22 cellular contexts compared by ENCODE assay signal in the genomic region with DNA sequence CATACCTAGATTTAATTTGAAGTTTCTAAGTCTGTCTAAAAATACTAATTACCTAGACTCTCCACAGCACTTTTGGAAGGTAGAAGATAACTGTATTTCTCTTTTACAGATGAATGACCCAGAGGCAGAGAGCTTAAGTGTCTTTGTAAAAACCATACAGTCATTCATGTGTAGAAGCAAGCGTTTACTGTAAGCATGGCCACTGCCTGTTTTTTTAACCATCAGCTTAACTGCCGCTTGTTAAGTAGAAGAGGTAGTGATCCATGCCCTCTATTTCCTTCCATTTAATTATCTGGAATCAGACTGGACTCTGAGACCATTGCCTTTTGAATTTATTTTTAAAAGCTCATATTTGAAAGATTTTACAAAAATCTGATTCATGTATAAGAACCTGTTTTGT.
A peak's percentile ranks its signal among the peaks of the same experiment; 100 is the strongest.
DNase-seq lines count a peak whose midpoint lies in the region; ATAC-seq and TF ChIP-seq lines count a peak whose summit lies in the region.
"Had no signal": no experiment of that assay in that cellular context is flagged by ENCODE, and none has a peak within 500 bp of the region (broad histone marks: within the 10 kb centered on the region; RNA-seq: fewer than 3 reads in every experiment).

No MANE protein-coding gene starts in this region.

- H3K27ac ChIP-seq in GM23338 (ENCODE audit: low read depth) (no peak overlapping the region), trophoblast cell (ENCODE audit: low read depth, low read length) (no peak overlapping the region)
- H3K27ac ChIP-seq: 22Rv1, SJSA1 had no signal

- WGBS in trophoblast cell (ENCODE audit: extremely low coverage, insufficient coverage, insufficient read length): no CpG with 5 or more reads among the region's 2 CpGs

- TF ChIP-seq CTCF in GM23338 (conservative IDR thresholded peaks at IDR 0.05; ENCODE audit: low read depth in 2 of 2): no peak

- no peak overlapping the region for H3K4me3 ChIP-seq in GM23338
- H3K4me3 ChIP-seq in trophoblast cell (ENCODE audit: low read depth, low read length): no peak overlapping the region
- H3K4me3 ChIP-seq: SJSA1 had no signal

- no peak overlapping the region for H3K4ac ChIP-seq in trophoblast cell (ENCODE audit: low read depth, low read length)

- peaks cover 4% of the 10 kb centered on the region; the same call in 2 of the 3 replicates for H3K4me1 Mint-ChIP-seq in GM23338
- H3K4me1 Mint-ChIP-seq: CD14-positive monocyte, T-cell had no signal

- peak; percentile 45 for ATAC-seq in GM23338
- ATAC-seq: T-cell had no signal

- H3K9me3 ChIP-seq in trophoblast cell (ENCODE audit: insufficient read depth, low read depth, low read length): no peaks in the 10 kb centered on the region
- H3K9me3 ChIP-seq: BE2C, SJSA1 had no signal

- H3K27ac Mint-ChIP-seq in GM23338: no peak overlapping the region; the same call in 1 of the 2 replicates
- H3K27ac Mint-ChIP-seq: CD14-positive monocyte, T-cell had no signal

- H3K4me1 ChIP-seq in GM23338 (ENCODE audit: insufficient read depth) (no peaks in the 10 kb centered on the region), trophoblast cell (ENCODE audit: control insufficient read depth in 1 of 2, insufficient read depth in 2 of 2, low read length in 2 of 2) (no peaks in the 10 kb centered on the region)
- H3K4me1 ChIP-seq: BE2C, SJSA1 had no signal

- H3K36me3 ChIP-seq in GM23338 (ENCODE audit: insufficient read depth): no peaks in the 10 kb centered on the region
- no peaks in the 10 kb centered on the region for H3K36me3 ChIP-seq in trophoblast cell (ENCODE audit: control insufficient read depth in 1 of 2, insufficient read depth in 2 of 2, low read length in 2 of 2)
- H3K36me3 ChIP-seq: BE2C, SJSA1 had no signal

- H2AFZ ChIP-seq in GM23338: no peak overlapping the region
- H2AFZ ChIP-seq in trophoblast cell (ENCODE audit: insufficient read depth, low read length, poor library complexity): no peak overlapping the region

- no peak overlapping the region for H2BK5ac ChIP-seq in trophoblast cell (ENCODE audit: low read depth, low read length, poor library complexity)

- DNase-seq in DMS53 (lab: John Stamatoyannopoulos, UW): peak; percentile 8
- DNase-seq in DMS53 treated with DMSO at 0.1 percent for 48 hours (lab: John Stamatoyannopoulos, UW; ENCODE audit: unreplicated experiment): no peak
- peak; percentile 9 for DNase-seq in GM23338 (ENCODE audit: low spot score)
- peak; percentile 3 for DNase-seq in NCI-H510A (lab: John Stamatoyannopoulos, UW)
- DNase-seq in retina: peak; percentile 32
- no peak for DNase-seq in activated gamma-delta T cell treated with Interleukin-2 at 50 U/mL for 16 hours
- DNase-seq in trophoblast cell: no peak
- DNase-seq: ACHN, BE2C, Calu3, HCEC 1CT, KBM-7, MV-4-11, NCI-H1436, NCI-H187, NCI-H2081 treated with DMSO at 0.1 percent for 48 hours, Right ventricle myocardium superior, RPMI8226, T-cell had no signal

- no peaks in the 10 kb centered on the region; the same call in 2 of the 3 replicates for H3K9me3 Mint-ChIP-seq in GM23338

- H3K27me3 ChIP-seq in GM23338 (ENCODE audit: insufficient read depth) (no peaks in the 10 kb centered on the region), trophoblast cell (ENCODE audit: insufficient read depth, low read length) (no peaks in the 10 kb centered on the region)
- H3K27me3 ChIP-seq: BE2C, SJSA1 had no signal

- no peaks in the 10 kb centered on the region for H3K79me1 ChIP-seq in trophoblast cell (ENCODE audit: low read length)

- H4K12ac ChIP-seq in trophoblast cell (ENCODE audit: low read depth, low read length): no peak overlapping the region

- H3K14ac ChIP-seq in trophoblast cell (ENCODE audit: low read length): no peak overlapping the region

- H3K23ac ChIP-seq in trophoblast cell (ENCODE audit: low read length): no peak overlapping the region

- no peak overlapping the region for H3K9ac ChIP-seq in trophoblast cell (ENCODE audit: low read length)

- no peaks in the 10 kb centered on the region for H3K9me2 ChIP-seq in GM23338 (ENCODE audit: insufficient read depth)

- H3K4me3 Mint-ChIP-seq in GM23338: no peak overlapping the region
- H3K4me3 Mint-ChIP-seq: CD14-positive monocyte, T-cell had no signal

- H3K36me3 Mint-ChIP-seq in GM23338 (ENCODE audit: low read depth): no peaks in the 10 kb centered on the region
- H3K36me3 Mint-ChIP-seq: CD14-positive monocyte, T-cell had no signal

- H2BK120ac ChIP-seq in trophoblast cell (ENCODE audit: insufficient read depth, low read length, poor library complexity): no peak overlapping the region

- H4K8ac ChIP-seq in trophoblast cell (ENCODE audit: low read depth, low read length): no peak overlapping the region

- H3K79me2 ChIP-seq in GM23338 (replicated peaks; ENCODE audit: insufficient read depth) (no peaks in the 10 kb centered on the region), trophoblast cell (ENCODE audit: control insufficient read depth, insufficient read depth, low read length, poor library complexity) (no peaks in the 10 kb centered on the region)

- H2AK5ac ChIP-seq in trophoblast cell (ENCODE audit: low read length): no peak overlapping the region

- no peak overlapping the region for H2BK12ac ChIP-seq in trophoblast cell (ENCODE audit: low read length)

- no peak overlapping the region for H3K18ac ChIP-seq in trophoblast cell (ENCODE audit: low read length)

- H4K91ac ChIP-seq in trophoblast cell (ENCODE audit: low read depth, low read length): no peak overlapping the region

- H3F3A ChIP-seq in GM23338 (replicated peaks; ENCODE audit: low read depth): no peaks in the 10 kb centered on the region

- H4K20me1 ChIP-seq in GM23338 (replicated peaks; ENCODE audit: insufficient read depth): no peaks in the 10 kb centered on the region

- no peaks in the 10 kb centered on the region for H3K27me3 Mint-ChIP-seq in GM23338 (ENCODE audit: insufficient read depth, low read depth, poor library complexity)
- H3K27me3 Mint-ChIP-seq: T-cell had no signal

- H3K4me2 ChIP-seq in GM23338 (no peak overlapping the region), trophoblast cell (ENCODE audit: low read length) (no peak overlapping the region)

TF ChIP-seq in GM23338, 12 proteins besides CTCF, POLR2A, EP300 and RAD21 (continues in another document):
- TF ChIP-seq NANOG (IDR thresholded peaks at IDR 0.05; ENCODE audit: borderline replicate concordance) (no peak), STAT1 (IDR thresholded peaks at IDR 0.05; ENCODE audit: unreplicated experiment) (no peak), EZH2phosphoT487 (IDR thresholded peaks at IDR 0.05; ENCODE audit: unreplicated experiment) (no peak), POLR2AphosphoS5 (IDR thresholded peaks at IDR 0.05; ENCODE audit: low read depth) (no peak), JUNB (IDR thresholded peaks at IDR 0.05; ENCODE audit: unreplicated experiment) (no peak), ZNF114 (CRISPR knock-in tag; IDR thresholded peaks at IDR 0.05) (no peak), CREB1 (CRISPR knock-in tag; IDR thresholded peaks at IDR 0.05; ENCODE audit: low read depth) (no peak)
- TF ChIP-seq, protein P1, sequence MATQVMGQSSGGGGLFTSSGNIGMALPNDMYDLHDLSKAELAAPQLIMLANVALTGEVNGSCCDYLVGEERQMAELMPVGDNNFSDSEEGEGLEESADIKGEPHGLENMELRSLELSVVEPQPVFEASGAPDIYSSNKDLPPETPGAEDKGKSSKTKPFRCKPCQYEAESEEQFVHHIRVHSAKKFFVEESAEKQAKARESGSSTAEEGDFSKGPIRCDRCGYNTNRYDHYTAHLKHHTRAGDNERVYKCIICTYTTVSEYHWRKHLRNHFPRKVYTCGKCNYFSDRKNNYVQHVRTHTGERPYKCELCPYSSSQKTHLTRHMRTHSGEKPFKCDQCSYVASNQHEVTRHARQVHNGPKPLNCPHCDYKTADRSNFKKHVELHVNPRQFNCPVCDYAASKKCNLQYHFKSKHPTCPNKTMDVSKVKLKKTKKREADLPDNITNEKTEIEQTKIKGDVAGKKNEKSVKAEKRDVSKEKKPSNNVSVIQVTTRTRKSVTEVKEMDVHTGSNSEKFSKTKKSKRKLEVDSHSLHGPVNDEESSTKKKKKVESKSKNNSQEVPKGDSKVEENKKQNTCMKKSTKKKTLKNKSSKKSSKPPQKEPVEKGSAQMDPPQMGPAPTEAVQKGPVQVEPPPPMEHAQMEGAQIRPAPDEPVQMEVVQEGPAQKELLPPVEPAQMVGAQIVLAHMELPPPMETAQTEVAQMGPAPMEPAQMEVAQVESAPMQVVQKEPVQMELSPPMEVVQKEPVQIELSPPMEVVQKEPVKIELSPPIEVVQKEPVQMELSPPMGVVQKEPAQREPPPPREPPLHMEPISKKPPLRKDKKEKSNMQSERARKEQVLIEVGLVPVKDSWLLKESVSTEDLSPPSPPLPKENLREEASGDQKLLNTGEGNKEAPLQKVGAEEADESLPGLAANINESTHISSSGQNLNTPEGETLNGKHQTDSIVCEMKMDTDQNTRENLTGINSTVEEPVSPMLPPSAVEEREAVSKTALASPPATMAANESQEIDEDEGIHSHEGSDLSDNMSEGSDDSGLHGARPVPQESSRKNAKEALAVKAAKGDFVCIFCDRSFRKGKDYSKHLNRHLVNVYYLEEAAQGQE (IDR thresholded peaks at IDR 0.05; ENCODE audit: unreplicated experiment): no peak

Comparison
In these comparisons a context has a peak if more than half of its experiments do, and no peak if none do; other contexts are left out.
1. DNase-seq: peak in DMS53 (single experiment), GM23338 (single experiment), NCI-H510A (single experiment) and retina (single experiment); none in DMS53 treated with DMSO at 0.1 percent for 48 hours (single experiment), activated gamma-delta T cell treated with Interleukin-2 at 50 U/mL for 16 hours (single experiment) and trophoblast cell (0 of 2).